ENCODE assay signal across 27 cellular contexts in genomic region chr7:67573639-67574038, GRCh38.
"Had no signal": no experiment of that assay in that cellular context is flagged by ENCODE, and none has a peak within 500 bp of the region (broad histone marks: within the 10 kb centered on the region; RNA-seq: fewer than 3 reads in every experiment).

No MANE protein-coding gene starts in this region.

- H3K4me3 ChIP-seq: coronary artery, dorsolateral prefrontal cortex, esophagus squamous epithelium, gastrocnemius medialis, heart right ventricle, left lung, lower lobe of right lung, mucosa of descending colon had no signal

- H3K36me3 ChIP-seq: esophagus squamous epithelium, gastrocnemius medialis, heart right ventricle, left lung, lower lobe of right lung had no signal

- DNase-seq: dermis blood vessel endothelial cell; dorsolateral prefrontal cortex; effector CD4-positive, alpha-beta T cell; effector memory CD4-positive, alpha-beta T cell; erythroblast; esophagus squamous epithelium; foreskin fibroblast; foreskin melanocyte; gastrocnemius medialis; glutamatergic neuron; head of caudate nucleus; heart right ventricle; hippocampal formation; left cardiac atrium; left lung; left ventricle myocardium superior; lower lobe of right lung; mesenchymal stem cell; mucosa of descending colon; naive B cell had no signal

- H3K27me3 ChIP-seq: dorsolateral prefrontal cortex, esophagus squamous epithelium, gastrocnemius medialis, left lung had no signal

- FAIRE-seq: colon, endometrium, islet of Langerhans, keratinocyte had no signal

- ATAC-seq: esophagus mucosa, gastrocnemius medialis, heart right ventricle, left cardiac atrium, left lung, left ventricle myocardium superior, lower lobe of right lung, mucosa of descending colon had no signal

- H3K27ac ChIP-seq: coronary artery, dorsolateral prefrontal cortex, epithelial cell of prostate, esophagus squamous epithelium, gastrocnemius medialis, heart right ventricle, left lung, lower lobe of right lung had no signal

- H3K4me1 ChIP-seq: esophagus squamous epithelium, gastrocnemius medialis, heart right ventricle, left lung, lower lobe of right lung had no signal

- H3K9me3 ChIP-seq: esophagus squamous epithelium, gastrocnemius medialis, lower lobe of right lung had no signal
